In genomic region chr4:7533267-7533666, GRCh38 we compare ENCODE assay signal across 37 cellular contexts.
"Had no signal": no experiment of that assay in that cellular context is flagged by ENCODE, and none has a peak within 500 bp of the region (broad histone marks: within the 10 kb centered on the region; RNA-seq: fewer than 3 reads in every experiment).

No MANE protein-coding gene starts in this region.

- DNase-seq: activated effector memory CD4-positive, alpha-beta T cell treated with anti-CD3 and anti-CD28 coated beads, Interleukin-2, amount 50 U/mL, for 16 hours; activated effector memory CD4-positive, alpha-beta T cell treated with Interleukin-2 at 50 U/mL for 16 hours; activated gamma-delta T cell; activated gamma-delta T cell treated with Interleukin-2 at 50 U/mL for 16 hours; activated naive CD4-positive, alpha-beta T cell; activated naive CD4-positive, alpha-beta T cell treated with anti-CD3 and anti-CD28 coated beads for 36 hours; activated naive CD4-positive, alpha-beta T cell treated with anti-CD3 and anti-CD28 coated beads, Interleukin-2, amount 10 ng/mL, durations not matched to agents 7 days and 5 days; activated naive CD4-positive, alpha-beta T cell treated with anti-CD3 and anti-CD28 coated beads, Interleukin-2, amount 50 U/mL, for 16 hours; activated naive CD4-positive, alpha-beta T cell treated with Interleukin-2 at 50 U/mL for 16 hours; activated naive CD8-positive, alpha-beta T cell treated with anti-CD3 and anti-CD28 coated beads for 36 hours; activated naive CD8-positive, alpha-beta T cell treated with anti-CD3 and anti-CD28 coated beads, Interleukin-2, amount 10 ng/mL, durations not matched to agents 7 days and 5 days; activated naive CD8-positive, alpha-beta T cell treated with anti-CD3 and anti-CD28 coated beads, Interleukin-2, amount 50 U/mL, for 24 hours; activated T-cell treated with anti-CD3 and anti-CD28 coated beads, Interleukin-2, amount 50 U/mL, for 1 hour; activated T-cell treated with anti-CD3 and anti-CD28 coated beads, Interleukin-2, amount 50 U/mL, for 24 hours; activated T-cell treated with anti-CD3 and anti-CD28 coated beads, Interleukin-2, amount 50 U/mL, for 4 hours; activated T-cell treated with anti-CD3 and anti-CD28 coated beads, Interleukin-2, amount 50 U/mL, for 48 hours; activated T-cell treated with anti-CD3 and anti-CD28 coated beads, Interleukin-2, amount 50 U/mL, for 72 hours; adrenal gland; amniotic stem cell; amygdala; anterior cingulate cortex; aorta; body of pancreas; brain microvascular endothelial cell; central memory CD4-positive, alpha-beta T cell; cerebellar nuclear complex had no signal

- H3K27ac Mint-ChIP-seq: activated naive CD4-positive, alpha-beta T cell treated with anti-CD3 and anti-CD28 coated beads for 36 hours; activated naive CD4-positive, alpha-beta T cell treated with anti-CD3 and anti-CD28 coated beads, Interleukin-2, amount 10 ng/mL, durations not matched to agents 7 days and 5 days; activated naive CD4-positive, alpha-beta T cell treated with anti-CD3 and anti-CD28 coated beads, Interleukin-2, amount 50 U/mL, for 24 hours; activated naive CD4-positive, alpha-beta T cell treated with anti-CD3 and anti-CD28 coated beads, Interleukin-2, amount 50 U/mL, for 72 hours; activated naive CD8-positive, alpha-beta T cell; activated naive CD8-positive, alpha-beta T cell treated with anti-CD3 and anti-CD28 coated beads for 36 hours; activated naive CD8-positive, alpha-beta T cell treated with anti-CD3 and anti-CD28 coated beads, Interleukin-2, amount 10 ng/mL, durations not matched to agents 7 days and 5 days; activated naive CD8-positive, alpha-beta T cell treated with anti-CD3 and anti-CD28 coated beads, Interleukin-2, amount 50 U/mL, for 24 hours; activated T-cell treated with anti-CD3 and anti-CD28 coated beads, Interleukin-2, amount 50 U/mL, for 24 hours; activated T-cell treated with anti-CD3 and anti-CD28 coated beads, Interleukin-2, amount 50 U/mL, for 72 hours; activated T-helper 1 cell treated with anti-CD3 and anti-CD28 coated beads, Interleukin-12 subunit alpha, Interleukin-12 subunit beta, Interleukin-2, Interleukin-4 antibody, amounts not matched to agents 30 ng/mL and 10 ng/mL and 1 ng/mL, durations not matched to agents 14 hours and 24 hours and 36 hours; activated T-helper 17 cell treated with anti-CD3 and anti-CD28 coated beads, Interleukin-2, amount 50 U/mL, for 72 hours; activated T-helper 2 cell treated with anti-CD3 and anti-CD28 coated beads, Interferon-gamma antibody, Interleukin-2, Interleukin-4, amounts not matched to agents 10 μg/mL and 5 μg/mL and 100 μg/mL, durations not matched to agents 14 hours and 24 hours and 36 hours had no signal

- H3K4me3 ChIP-seq: adrenal gland, ascending aorta, body of pancreas, breast epithelium, cardiac muscle cell had no signal

- H3K4me1 Mint-ChIP-seq: activated naive CD4-positive, alpha-beta T cell treated with anti-CD3 and anti-CD28 coated beads, Interleukin-2, amount 10 ng/mL, durations not matched to agents 7 days and 5 days; activated naive CD4-positive, alpha-beta T cell treated with anti-CD3 and anti-CD28 coated beads, Interleukin-2, amount 50 U/mL, for 24 hours; activated naive CD8-positive, alpha-beta T cell treated with anti-CD3 and anti-CD28 coated beads for 36 hours; activated naive CD8-positive, alpha-beta T cell treated with anti-CD3 and anti-CD28 coated beads, Interleukin-2, amount 10 ng/mL, durations not matched to agents 7 days and 5 days; activated naive CD8-positive, alpha-beta T cell treated with anti-CD3 and anti-CD28 coated beads, Interleukin-2, amount 50 U/mL, for 24 hours; activated T-helper 17 cell treated with anti-CD3 and anti-CD28 coated beads, Interleukin-2, amount 50 U/mL, for 72 hours; central memory CD8-positive, alpha-beta T cell had no signal

- ATAC-seq: activated naive CD4-positive, alpha-beta T cell treated with anti-CD3 and anti-CD28 coated beads, Interleukin-2, amount 50 U/mL, for 72 hours; activated naive CD8-positive, alpha-beta T cell treated with anti-CD3 and anti-CD28 coated beads, Interleukin-2, amount 50 U/mL, for 24 hours; activated T-cell treated with anti-CD3 and anti-CD28 coated beads, Interleukin-2, amount 50 U/mL, for 4 hours; activated T-cell treated with anti-CD3 and anti-CD28 coated beads, Interleukin-2, amount 50 U/mL, for 72 hours; activated T-helper 17 cell treated with anti-CD3 and anti-CD28 coated beads, Interleukin-2, amount 50 U/mL, for 72 hours; body of pancreas had no signal

- H3K36me3 Mint-ChIP-seq: activated naive CD4-positive, alpha-beta T cell treated with anti-CD3 and anti-CD28 coated beads, Interleukin-2, amount 10 ng/mL, durations not matched to agents 7 days and 5 days; activated naive CD4-positive, alpha-beta T cell treated with anti-CD3 and anti-CD28 coated beads, Interleukin-2, amount 50 U/mL, for 24 hours; activated naive CD4-positive, alpha-beta T cell treated with anti-CD3 and anti-CD28 coated beads, Interleukin-2, amount 50 U/mL, for 72 hours; activated naive CD8-positive, alpha-beta T cell; activated naive CD8-positive, alpha-beta T cell treated with anti-CD3 and anti-CD28 coated beads for 36 hours; activated naive CD8-positive, alpha-beta T cell treated with anti-CD3 and anti-CD28 coated beads, Interleukin-2, amount 10 ng/mL, durations not matched to agents 7 days and 5 days; brain had no signal

- H3K27ac ChIP-seq: adrenal gland, ascending aorta, body of pancreas, brain microvascular endothelial cell, breast epithelium, cardiac muscle cell had no signal

- H3K4me1 ChIP-seq: adrenal gland, ascending aorta, body of pancreas, breast epithelium had no signal

- H3K36me3 ChIP-seq: adrenal gland, ascending aorta, brain microvascular endothelial cell, breast epithelium, cardiac muscle cell had no signal

- H3K9me3 ChIP-seq: adrenal gland, ascending aorta, body of pancreas had no signal

- H3K4me3 Mint-ChIP-seq: activated naive CD4-positive, alpha-beta T cell treated with anti-CD3 and anti-CD28 coated beads for 36 hours; activated naive CD4-positive, alpha-beta T cell treated with anti-CD3 and anti-CD28 coated beads, Interleukin-2, amount 10 ng/mL, durations not matched to agents 7 days and 5 days; activated naive CD4-positive, alpha-beta T cell treated with anti-CD3 and anti-CD28 coated beads, Interleukin-2, amount 50 U/mL, for 24 hours; activated naive CD8-positive, alpha-beta T cell; activated naive CD8-positive, alpha-beta T cell treated with anti-CD3 and anti-CD28 coated beads for 36 hours; activated naive CD8-positive, alpha-beta T cell treated with anti-CD3 and anti-CD28 coated beads, Interleukin-2, amount 10 ng/mL, durations not matched to agents 7 days and 5 days; activated naive CD8-positive, alpha-beta T cell treated with anti-CD3 and anti-CD28 coated beads, Interleukin-2, amount 50 U/mL, for 24 hours; activated T-cell treated with anti-CD3 and anti-CD28 coated beads, Interleukin-2, amount 50 U/mL, for 24 hours; activated T-cell treated with anti-CD3 and anti-CD28 coated beads, Interleukin-2, amount 50 U/mL, for 4 hours; activated T-cell treated with anti-CD3 and anti-CD28 coated beads, Interleukin-2, amount 50 U/mL, for 72 hours; activated T-helper 1 cell treated with anti-CD3 and anti-CD28 coated beads, Interleukin-12 subunit alpha, Interleukin-12 subunit beta, Interleukin-2, Interleukin-4 antibody, amounts not matched to agents 30 ng/mL and 10 ng/mL and 1 ng/mL, durations not matched to agents 14 hours and 24 hours and 36 hours; activated T-helper 17 cell treated with anti-CD3 and anti-CD28 coated beads, Interleukin-2, amount 50 U/mL, for 72 hours; brain; central memory CD8-positive, alpha-beta T cell had no signal

- H3K27me3 ChIP-seq: adrenal gland, ascending aorta, body of pancreas, brain microvascular endothelial cell, breast epithelium, cardiac muscle cell had no signal

- H3K27me3 Mint-ChIP-seq: activated naive CD8-positive, alpha-beta T cell treated with anti-CD3 and anti-CD28 coated beads for 36 hours; activated naive CD8-positive, alpha-beta T cell treated with anti-CD3 and anti-CD28 coated beads, Interleukin-2, amount 10 ng/mL, durations not matched to agents 7 days and 5 days; activated naive CD8-positive, alpha-beta T cell treated with anti-CD3 and anti-CD28 coated beads, Interleukin-2, amount 50 U/mL, for 24 hours; central memory CD8-positive, alpha-beta T cell had no signal

- H3K9me3 Mint-ChIP-seq: activated naive CD4-positive, alpha-beta T cell treated with anti-CD3 and anti-CD28 coated beads for 36 hours; activated naive CD4-positive, alpha-beta T cell treated with anti-CD3 and anti-CD28 coated beads, Interleukin-2, amount 50 U/mL, for 24 hours; activated naive CD4-positive, alpha-beta T cell treated with anti-CD3 and anti-CD28 coated beads, Interleukin-2, amount 50 U/mL, for 72 hours; activated naive CD8-positive, alpha-beta T cell treated with anti-CD3 and anti-CD28 coated beads for 36 hours; activated naive CD8-positive, alpha-beta T cell treated with anti-CD3 and anti-CD28 coated beads, Interleukin-2, amount 10 ng/mL, durations not matched to agents 7 days and 5 days; activated naive CD8-positive, alpha-beta T cell treated with anti-CD3 and anti-CD28 coated beads, Interleukin-2, amount 50 U/mL, for 24 hours; activated T-cell treated with anti-CD3 and anti-CD28 coated beads, Interleukin-2, amount 50 U/mL, for 24 hours; activated T-cell treated with anti-CD3 and anti-CD28 coated beads, Interleukin-2, amount 50 U/mL, for 4 hours; activated T-cell treated with anti-CD3 and anti-CD28 coated beads, Interleukin-2, amount 50 U/mL, for 72 hours; activated T-helper 1 cell treated with anti-CD3 and anti-CD28 coated beads, Interleukin-12 subunit alpha, Interleukin-12 subunit beta, Interleukin-2, Interleukin-4 antibody, amounts not matched to agents 30 ng/mL and 10 ng/mL and 1 ng/mL, durations not matched to agents 14 hours and 24 hours and 36 hours; activated T-helper 17 cell treated with anti-CD3 and anti-CD28 coated beads, Interleukin-2, amount 50 U/mL, for 72 hours; activated T-helper 2 cell treated with anti-CD3 and anti-CD28 coated beads, Interferon-gamma antibody, Interleukin-2, Interleukin-4, amounts not matched to agents 10 μg/mL and 5 μg/mL and 100 μg/mL, durations not matched to agents 14 hours and 24 hours and 36 hours; central memory CD8-positive, alpha-beta T cell had no signal
